In genomic region chr15:62648954-62649353, GRCh38 we compare ENCODE assay signal across 8 cellular contexts.
DNase-seq lines count a peak whose midpoint lies in the region; ATAC-seq, FAIRE-seq and TF ChIP-seq lines count a peak whose summit lies in the region.

No MANE protein-coding gene starts in this region.

- H3K27ac Mint-ChIP-seq in dendritic cell treated with granulocyte-macrophage colony-stimulating factor and Interleukin-4, amounts not matched to agents 40 ng/mL and 50 ng/mL, for 4 days: peak overlapping the region; percentile 90
- H3K27ac Mint-ChIP-seq in activated naive CD4-positive, alpha-beta T cell treated with anti-CD3 and anti-CD28 coated beads, Interleukin-2, amount 10 ng/mL, durations not matched to agents 7 days and 5 days: no peak overlapping the region

- WGBS in pancreas, 2 donors: 72 to 82% methylated on average over 6 of the region's 6 CpGs

- no peaks in the 10 kb centered on the region for H3K9me3 ChIP-seq in pancreas

- CTCF ChIA-PET in activated naive CD4-positive, alpha-beta T cell treated with anti-CD3 and anti-CD28 coated beads, Interleukin-2, amount 10 ng/mL, durations not matched to agents 7 days and 5 days (lab: Charles Lee): interaction anchor here (1.3 kb wide), 1 partner anchor 93 kb away, joined by 3 read pairs; no protein-coding TSS in a partner anchor

- no peaks in the 10 kb centered on the region for H3K9me3 Mint-ChIP-seq in dendritic cell treated with granulocyte-macrophage colony-stimulating factor and Interleukin-4, amounts not matched to agents 40 ng/mL and 50 ng/mL, for 4 days
- no peaks in the 10 kb centered on the region for H3K9me3 Mint-ChIP-seq in activated naive CD4-positive, alpha-beta T cell treated with anti-CD3 and anti-CD28 coated beads, Interleukin-2, amount 10 ng/mL, durations not matched to agents 7 days and 5 days

- H3K27me3 ChIP-seq in pancreas: no peaks in the 10 kb centered on the region

- H3K4me3 ChIP-seq in LNCaP clone FGC (ENCODE audit: low read depth, low read length) (no peak overlapping the region), pancreas (no peak overlapping the region)

- peaks cover 1% of the 10 kb centered on the region for H3K27me3 Mint-ChIP-seq in dendritic cell treated with granulocyte-macrophage colony-stimulating factor and Interleukin-4, amounts not matched to agents 40 ng/mL and 50 ng/mL, for 4 days
- peaks cover 8% of the 10 kb centered on the region for H3K27me3 Mint-ChIP-seq in activated naive CD4-positive, alpha-beta T cell treated with anti-CD3 and anti-CD28 coated beads, Interleukin-2, amount 10 ng/mL, durations not matched to agents 7 days and 5 days

- H3K36me3 Mint-ChIP-seq in dendritic cell treated with granulocyte-macrophage colony-stimulating factor and Interleukin-4, amounts not matched to agents 40 ng/mL and 50 ng/mL, for 4 days (ENCODE audit: low read depth): peaks cover 6% of the 10 kb centered on the region
- no peaks in the 10 kb centered on the region for H3K36me3 Mint-ChIP-seq in activated naive CD4-positive, alpha-beta T cell treated with anti-CD3 and anti-CD28 coated beads, Interleukin-2, amount 10 ng/mL, durations not matched to agents 7 days and 5 days

- H3K4me1 Mint-ChIP-seq in dendritic cell treated with granulocyte-macrophage colony-stimulating factor and Interleukin-4, amounts not matched to agents 40 ng/mL and 50 ng/mL, for 4 days (ENCODE audit: low read depth): peaks cover 66% of the 10 kb centered on the region
- no peaks in the 10 kb centered on the region for H3K4me1 Mint-ChIP-seq in activated naive CD4-positive, alpha-beta T cell treated with anti-CD3 and anti-CD28 coated beads, Interleukin-2, amount 10 ng/mL, durations not matched to agents 7 days and 5 days

- H3K4me1 ChIP-seq in pancreas: no peaks in the 10 kb centered on the region

- DNase-seq in GM10266 (ENCODE audit: extremely low spot score): no peak
- DNase-seq in LNCaP clone FGC (ENCODE audit: low read depth): no peak
- no peak for DNase-seq in pancreas
- no peak for DNase-seq in activated naive CD4-positive, alpha-beta T cell treated with anti-CD3 and anti-CD28 coated beads, Interleukin-2, amount 10 ng/mL, durations not matched to agents 7 days and 5 days
- DNase-seq in NOMO-1 treated with DMSO at 0.1 percent for 48 hours (lab: John Stamatoyannopoulos, UW; ENCODE audit: unreplicated experiment): no peak
- DNase-seq in activated gamma-delta T cell treated with Interleukin-2 at 50 U/mL for 16 hours: no peak
- no peak for DNase-seq in islet precursor cell

- no peaks in the 10 kb centered on the region for H3K36me3 ChIP-seq in pancreas

- FAIRE-seq in pancreas (lab: Jason Lieb, UNC): no peak

- TF ChIP-seq CTCF in GM10266 (IDR thresholded peaks at IDR 0.05; ENCODE audit: control insufficient read depth, insufficient read depth, low read depth, missing control alignments) (peak; percentile 27), LNCaP clone FGC (IDR thresholded peaks at IDR 0.05; ENCODE audit: control insufficient read depth, extremely low read depth, insufficient read depth) (0 out of 2 replicates have a peak, but pooled peaks have one; percentile 6), pancreas (IDR thresholded peaks at IDR 0.05) (no peak)

- ATAC-seq in pancreas: peak in 3 of 4 donors; percentile 46 to 49 (median 47)

- no peak overlapping the region for H3K4me3 Mint-ChIP-seq in dendritic cell treated with granulocyte-macrophage colony-stimulating factor and Interleukin-4, amounts not matched to agents 40 ng/mL and 50 ng/mL, for 4 days
- H3K4me3 Mint-ChIP-seq in activated naive CD4-positive, alpha-beta T cell treated with anti-CD3 and anti-CD28 coated beads, Interleukin-2, amount 10 ng/mL, durations not matched to agents 7 days and 5 days: no peak overlapping the region

- intact Hi-C loops in dendritic cell treated with granulocyte-macrophage colony-stimulating factor and Interleukin-4, amounts not matched to agents 40 ng/mL and 50 ng/mL, for 4 days (cut with micrococcal nuclease): no loop called here
- intact Hi-C loops in pancreas (cut with DNase I): loop anchor here in 1 of 3 donors (10.0 kb wide), 1 partner anchor 254 kb away; the partner anchor contains the start of gene TLN2

- H3K27ac ChIP-seq in pancreas: no peak overlapping the region

Comparison
In these comparisons a context has a peak if more than half of its experiments do, and no peak if none do; other contexts are left out.
1. CTCF ChIP-seq: peak in GM10266 (single experiment) and LNCaP clone FGC (single experiment); none in pancreas (0 of 4).